8 cellular contexts compared by ENCODE assay signal in genomic region chrX:51332188-51332942, GRCh38. TPM values are rescaled to one million over a fixed set of nuclear protein-coding genes. Genes with fewer than 3 reads are reported as not detected.
DNase-seq lines count a peak whose midpoint lies in the region; ATAC-seq and TF ChIP-seq lines count a peak whose summit lies in the region.

TSS of gene NUDT10 (plus strand) at chrX:51332822. CDS start at chrX:51332966, 144 bp downstream.

- H3K27me3 ChIP-seq in DOHH2 (ENCODE audit: control insufficient read depth, low read length) (no peaks in the 10 kb centered on the region), right cardiac atrium (ENCODE audit: control insufficient read depth, insufficient read depth) (no peaks in the 10 kb centered on the region)

- H3K27me3 Mint-ChIP-seq in activated naive CD8-positive, alpha-beta T cell treated with anti-CD3 and anti-CD28 coated beads, Interleukin-2, amount 50 U/mL, for 24 hours = no peaks in the 10 kb centered on the region

- H3K4me3 Mint-ChIP-seq in activated naive CD8-positive, alpha-beta T cell treated with anti-CD3 and anti-CD28 coated beads, Interleukin-2, amount 50 U/mL, for 24 hours = peak within 1 kb of the TSS; percentile 83

- no peaks in the 10 kb centered on the region for H4K20me1 ChIP-seq in DOHH2 (ENCODE audit: control insufficient read depth, insufficient read depth, low read depth, low read length)

- no peaks in the 10 kb centered on the region for H3K9me3 ChIP-seq in DOHH2 (ENCODE audit: control insufficient read depth, insufficient read depth, low read length)
- no peaks in the 10 kb centered on the region for H3K9me3 ChIP-seq in right cardiac atrium (ENCODE audit: control insufficient read depth, low read length)

- H3K4me3 ChIP-seq in DOHH2 (ENCODE audit: low read length) = 0 out of 2 replicates have a peak within 1 kb of the TSS, but pooled peaks have one; percentile 30
- peak within 1 kb of the TSS; percentile 69 for H3K4me3 ChIP-seq in right cardiac atrium (ENCODE audit: low read length)

- ATAC-seq in activated naive CD8-positive, alpha-beta T cell treated with anti-CD3 and anti-CD28 coated beads, Interleukin-2, amount 50 U/mL, for 24 hours = peak; percentile 78
- ATAC-seq in right cardiac atrium = peak; percentile 87 to 93
- ATAC-seq in HG02884 (IDR thresholded peaks at IDR 0.05; ENCODE audit: unreplicated experiment) = no peak
- no peak for ATAC-seq in GM18907 (IDR thresholded peaks at IDR 0.05; ENCODE audit: unreplicated experiment)

- H3K4me2 ChIP-seq in DOHH2 (ENCODE audit: low read length) = peak within 1 kb of the TSS; percentile 51

- H3K79me2 ChIP-seq in DOHH2 (ENCODE audit: control insufficient read depth, low read length) = no peaks in the 10 kb centered on the region

- intact Hi-C loops in right cardiac atrium (cut with DNase I) = loop anchor here in 2 of 4 donors (10.0 kb wide), 1 partner anchor 82 kb away; no protein-coding TSS in a partner anchor

- H3K9me3 Mint-ChIP-seq in activated naive CD8-positive, alpha-beta T cell treated with anti-CD3 and anti-CD28 coated beads, Interleukin-2, amount 50 U/mL, for 24 hours = no peaks in the 10 kb centered on the region

- H3K36me3 ChIP-seq in DOHH2 (ENCODE audit: control insufficient read depth, low read length) = no peaks in the 10 kb centered on the region

- H3K36me3 Mint-ChIP-seq in activated naive CD8-positive, alpha-beta T cell treated with anti-CD3 and anti-CD28 coated beads, Interleukin-2, amount 50 U/mL, for 24 hours (ENCODE audit: low read depth) = no peaks in the 10 kb centered on the region

- H3K4me1 Mint-ChIP-seq in activated naive CD8-positive, alpha-beta T cell treated with anti-CD3 and anti-CD28 coated beads, Interleukin-2, amount 50 U/mL, for 24 hours = peaks cover 13% of the 10 kb centered on the region

- H3K9me2 ChIP-seq in DOHH2 (replicated peaks; ENCODE audit: control insufficient read depth, low read length) = no peaks in the 10 kb centered on the region

- peak within 1 kb of the TSS; percentile 71 for H3K27ac Mint-ChIP-seq in activated naive CD8-positive, alpha-beta T cell treated with anti-CD3 and anti-CD28 coated beads, Interleukin-2, amount 50 U/mL, for 24 hours

- H3F3A ChIP-seq in DOHH2 (ENCODE audit: control insufficient read depth, insufficient read depth) = no peaks in the 10 kb centered on the region

- under 1% methylated on average over 62 of the region's 68 CpGs for WGBS in right cardiac atrium

- H3K4me1 ChIP-seq in DOHH2 (ENCODE audit: control insufficient read depth, low read length) (no peaks in the 10 kb centered on the region), right cardiac atrium (ENCODE audit: control insufficient read depth, insufficient read depth, low read length) (no peaks in the 10 kb centered on the region)

- no peak within 1 kb of the TSS for H3K27ac ChIP-seq in DOHH2 (ENCODE audit: low read depth, low read length)
- H3K27ac ChIP-seq in right cardiac atrium (ENCODE audit: low read length) = no peak within 1 kb of the TSS

- no peak for TF ChIP-seq CTCF in DOHH2 (IDR thresholded peaks at IDR 0.05; ENCODE audit: low read depth, low read length, poor library complexity, severe bottlenecking)

- DNase-seq in NCI-H526 treated with DMSO at 0.1 percent for 48 hours (lab: John Stamatoyannopoulos, UW) (peak; percentile 41), right cardiac atrium (peak; percentile 53 to 85 (median 83)), renal cortical epithelial cell (ENCODE audit: low read depth) (peak; percentile 0), pons (ENCODE audit: low spot score) (no peak)
- peak; percentile 52 for DNase-seq in activated naive CD8-positive, alpha-beta T cell treated with anti-CD3 and anti-CD28 coated beads, Interleukin-2, amount 50 U/mL, for 24 hours

RNA-seq across cellular contexts. Expression of gene NUDT10, which starts in this region (rescaled TPM):
- under 1 TPM; 0.17 to 0.68 (median 0.38) TPM for total RNA-seq in right cardiac atrium
- polyA plus RNA-seq in right cardiac atrium = 1.2 TPM
- 0.20 and 1.2 TPM in 2 replicates for total RNA-seq in renal cortical epithelial cell

Comparison
In these comparisons a context has a peak if more than half of its experiments do, and no peak if none do; other contexts are left out.
1. ATAC-seq: peak in activated naive CD8-positive, alpha-beta T cell treated with anti-CD3 and anti-CD28 coated beads, Interleukin-2, amount 50 U/mL, for 24 hours (single experiment) and right cardiac atrium (2 of 2); none in HG02884 (single experiment) and GM18907 (single experiment).